8 cellular contexts compared by ENCODE assay signal in the genomic region with DNA sequence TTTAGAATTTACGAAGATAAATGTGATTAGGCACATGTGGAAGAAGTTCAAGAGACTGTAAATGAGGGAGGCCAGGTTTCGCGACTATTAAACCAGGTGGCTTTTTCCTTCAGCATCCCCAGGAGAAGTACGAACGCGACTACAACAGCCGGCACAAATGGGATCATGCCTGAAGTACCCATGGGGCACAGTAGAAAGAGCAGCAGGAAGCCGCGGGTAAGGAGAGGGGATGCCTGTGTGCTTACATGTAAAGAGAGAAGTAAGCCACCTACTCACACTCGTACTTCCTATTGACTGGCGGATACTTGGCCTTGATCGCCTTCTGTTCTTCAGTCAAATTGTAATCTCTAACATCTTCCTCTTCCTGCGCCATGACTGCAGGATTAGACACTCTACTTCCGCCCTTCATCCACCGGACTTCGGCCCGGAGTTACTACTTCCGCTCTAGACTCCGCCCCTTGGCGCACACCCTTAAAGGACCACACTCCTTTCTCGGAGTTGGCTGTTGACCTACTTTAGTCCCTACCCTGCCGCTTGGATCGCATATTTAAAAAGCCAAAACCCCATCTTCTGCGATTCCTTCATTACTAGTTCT. TPM values are rescaled to one million over a fixed set of nuclear protein-coding genes. Genes with fewer than 3 reads are reported as not detected.
A peak's percentile ranks its signal among the peaks of the same experiment; 100 is the strongest.
DNase-seq lines count a peak whose midpoint lies in the region; ATAC-seq and TF ChIP-seq lines count a peak whose summit lies in the region.

A gene (minus strand): TSS at position 394 of the 595 bp plus-strand sequence. CDS start 21 bp downstream, at position 373.

- H3K27ac Mint-ChIP-seq in IgD-negative memory B cell = peak within 1 kb of the TSS; percentile 97 to 100 (median 98)

- no peaks in the 10 kb centered on the region for H3K27me3 Mint-ChIP-seq in IgD-negative memory B cell

- peaks cover 7% of the 10 kb centered on the region for H3K36me3 Mint-ChIP-seq in IgD-negative memory B cell

- no peak for TF ChIP-seq CTCF in epithelial cell of proximal tubule (conservative IDR thresholded peaks at IDR 0.05; ENCODE audit: low read depth, low read length)

- H3K4me1 Mint-ChIP-seq in IgD-negative memory B cell = peaks cover 21 to 38% (median 21%) of the 10 kb centered on the region in 3 donors

- peak within 1 kb of the TSS; percentile 59 for H3K4me3 ChIP-seq in epithelial cell of proximal tubule (ENCODE audit: low read depth, low read length)

- peak within 1 kb of the TSS; percentile 91 to 98 (median 96) for H3K4me3 Mint-ChIP-seq in IgD-negative memory B cell

- DNase-seq in D341Med (ENCODE audit: low spot score) (peak; percentile 85), OCI-M2 (lab: John Stamatoyannopoulos, UW; ENCODE audit: unreplicated experiment) (peak; percentile 52), activated T-cell treated with anti-CD3 and anti-CD28 coated beads for 4 hours (peak; percentile 78), epithelial cell of proximal tubule (ENCODE audit: low read depth) (peak; percentile 74), mucosa of gallbladder (ENCODE audit: low spot score) (peak; percentile 94)
- DNase-seq in stimulated activated CD8-positive, alpha-beta memory T cell treated with anti-CD3 and anti-CD28 coated beads, Interleukin-4, amount 100 ng/mL, for 4 hours (ENCODE audit: low read depth in 2 of 2, low spot score in 1 of 2) = peak; percentile 62 to 73

- no peaks in the 10 kb centered on the region for H3K9me3 Mint-ChIP-seq in IgD-negative memory B cell

- ATAC-seq in GM21515 (IDR thresholded peaks at IDR 0.05; ENCODE audit: unreplicated experiment) = peak; percentile 69

RNA-seq across cellular contexts. Expression of the gene that starts here (rescaled TPM):
- 78.1 TPM for polyA plus RNA-seq in IgD-negative memory B cell
- 31.3 and 53.1 TPM in 2 replicates for total RNA-seq in epithelial cell of proximal tubule
- total RNA-seq in mucosa of gallbladder = 29.9 TPM

Comparison
In these comparisons a context has a peak if more than half of its experiments do, and no peak if none do; other contexts are left out.
1. Peak in every context shown above with its lines: DNase-seq, ATAC-seq and H3K4me3 ChIP-seq.